8 cellular contexts compared by ENCODE assay signal in the genomic region with DNA sequence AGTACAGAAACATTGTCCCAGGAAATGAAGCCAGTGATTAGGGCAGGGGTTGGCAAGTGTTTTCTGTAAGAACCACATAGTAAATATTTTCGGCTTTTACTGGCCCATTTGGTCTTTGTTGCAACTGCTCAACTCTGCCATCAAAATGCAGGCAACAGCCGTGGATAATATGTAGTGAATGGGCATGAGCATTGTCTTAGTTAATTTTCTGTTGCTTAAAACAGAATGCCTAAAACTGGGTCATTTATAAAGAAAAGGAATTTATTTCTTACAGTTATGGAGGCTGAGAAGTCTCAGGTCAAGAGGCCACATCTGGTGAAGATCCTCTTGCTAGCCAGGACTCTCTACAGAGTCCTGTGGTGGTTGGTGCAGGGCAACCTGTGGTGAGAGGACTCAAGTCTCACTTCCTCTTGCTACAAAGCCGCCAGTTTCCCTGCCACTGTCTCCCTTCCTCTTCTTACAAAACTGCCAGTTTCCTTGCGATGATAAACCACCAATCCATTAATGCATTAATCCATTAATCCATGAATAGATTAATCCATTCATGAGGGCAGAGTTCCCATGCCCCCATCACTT.
A peak's percentile ranks its signal among the peaks of the same experiment; 100 is the strongest.
DNase-seq lines count a peak whose midpoint lies in the region; ATAC-seq and TF ChIP-seq lines count a peak whose summit lies in the region.

No MANE protein-coding gene starts in this region.

- in situ Hi-C loops in GM23248 (cut with MboI) = no loop called here

- H2BK12ac ChIP-seq in mesenchymal stem cell (ENCODE audit: low read length in 2 of 2) = peak overlapping the region; percentile 6 to 57

- peak; percentile 99 for DNase-seq in MV-4-11 (lab: John Stamatoyannopoulos, UW)
- peak; percentile 43 for DNase-seq in mesenchymal stem cell
- no peak for DNase-seq in activated naive CD4-positive, alpha-beta T cell treated with anti-CD3 and anti-CD28 coated beads, Interleukin-2, amount 10 ng/mL, durations not matched to agents 7 days and 5 days
- DNase-seq in HEK293T (ENCODE audit: extremely low spot score) = no peak
- no peak for DNase-seq in GM23248

- peaks cover 23% of the 10 kb centered on the region for H3F3A ChIP-seq in GM23248 (ENCODE audit: insufficient read depth)

- H3K79me1 ChIP-seq in mesenchymal stem cell (replicated peaks; ENCODE audit: low read length, poor library complexity, severe bottlenecking) = no peaks in the 10 kb centered on the region

- H3K27ac ChIP-seq in mesenchymal stem cell (ENCODE audit: low read length, poor library complexity, severe bottlenecking) (no peak overlapping the region), GM23248 (no peak overlapping the region)

- ATAC-seq in GM18520 (IDR thresholded peaks at IDR 0.05; ENCODE audit: unreplicated experiment) = peak; percentile 100
- peak; percentile 86 for ATAC-seq in HG02623 (IDR thresholded peaks at IDR 0.05; ENCODE audit: unreplicated experiment)
- ATAC-seq in HG03139 (IDR thresholded peaks at IDR 0.05; ENCODE audit: unreplicated experiment) = no peak

- H3K4me3 Mint-ChIP-seq in activated naive CD4-positive, alpha-beta T cell treated with anti-CD3 and anti-CD28 coated beads, Interleukin-2, amount 10 ng/mL, durations not matched to agents 7 days and 5 days = no peak overlapping the region

- no peaks in the 10 kb centered on the region for H3K9me2 ChIP-seq in GM23248 (ENCODE audit: insufficient read depth)

- peaks cover 10% of the 10 kb centered on the region for H3K27me3 Mint-ChIP-seq in activated naive CD4-positive, alpha-beta T cell treated with anti-CD3 and anti-CD28 coated beads, Interleukin-2, amount 10 ng/mL, durations not matched to agents 7 days and 5 days

- H3K27ac Mint-ChIP-seq in activated naive CD4-positive, alpha-beta T cell treated with anti-CD3 and anti-CD28 coated beads, Interleukin-2, amount 10 ng/mL, durations not matched to agents 7 days and 5 days = no peak overlapping the region

- peaks cover 13% of the 10 kb centered on the region for H3K4me1 ChIP-seq in mesenchymal stem cell (ENCODE audit: control insufficient read depth, insufficient read depth, low read depth, low read length)
- H3K4me1 ChIP-seq in GM23248 (ENCODE audit: insufficient read depth) = peaks cover 30% of the 10 kb centered on the region

- WGBS in mesenchymal stem cell = 76% methylated on average over 4 of the region's 4 CpGs
- 66 to 73% methylated on average over 4 of the region's 4 CpGs for WGBS in GM23248 (ENCODE audit: low coverage in 1 of 2, low lambda C conversion rate in 2 of 2, missing lambda C conversion rate in 2 of 2), 2 experiments

- no peak overlapping the region for H2BK5ac ChIP-seq in mesenchymal stem cell (ENCODE audit: low read depth, low read length, poor library complexity, severe bottlenecking)

- H2AK5ac ChIP-seq in mesenchymal stem cell (ENCODE audit: low read length, severe bottlenecking) = no peak overlapping the region

- peak overlapping the region; percentile 62 for H4K91ac ChIP-seq in mesenchymal stem cell (ENCODE audit: low read length)

- POLR2A ChIA-PET in HEK293T (lab: Yijun Ruan, JAX) = no interaction called here

- peaks cover 3% of the 10 kb centered on the region for H3K4me1 Mint-ChIP-seq in activated naive CD4-positive, alpha-beta T cell treated with anti-CD3 and anti-CD28 coated beads, Interleukin-2, amount 10 ng/mL, durations not matched to agents 7 days and 5 days

- H3K9ac ChIP-seq in mesenchymal stem cell (ENCODE audit: low read length) (no peak overlapping the region), GM23248 (no peak overlapping the region)

- H3K27me3 ChIP-seq in mesenchymal stem cell (ENCODE audit: control insufficient read depth in 1 of 2, insufficient read depth in 1 of 2, low read length in 2 of 2) = no peaks in the 10 kb centered on the region
- H3K27me3 ChIP-seq in GM23248 (replicated peaks; ENCODE audit: insufficient read depth) = no peaks in the 10 kb centered on the region

- CTCF ChIA-PET in activated naive CD4-positive, alpha-beta T cell treated with anti-CD3 and anti-CD28 coated beads, Interleukin-2, amount 10 ng/mL, durations not matched to agents 7 days and 5 days (lab: Charles Lee) = no interaction called here
- CTCF ChIA-PET in HEK293T (lab: Yijun Ruan, JAX) = no interaction called here

- peak overlapping the region in 1 of 2 experiments; percentile 12 for H3K18ac ChIP-seq in mesenchymal stem cell (ENCODE audit: low read depth in 1 of 2, low read length in 2 of 2)

- peak overlapping the region; percentile 21 for H4K8ac ChIP-seq in mesenchymal stem cell (ENCODE audit: low read length)

- H3K23ac ChIP-seq in mesenchymal stem cell (ENCODE audit: low read length in 2 of 2) = no peak overlapping the region

- no peaks in the 10 kb centered on the region for H3K79me2 ChIP-seq in GM23248 (ENCODE audit: insufficient read depth)

- H2AFZ ChIP-seq in mesenchymal stem cell (ENCODE audit: low read depth, low read length) = no peak overlapping the region
- no peak overlapping the region for H2AFZ ChIP-seq in GM23248

- no peaks in the 10 kb centered on the region for H3K36me3 Mint-ChIP-seq in activated naive CD4-positive, alpha-beta T cell treated with anti-CD3 and anti-CD28 coated beads, Interleukin-2, amount 10 ng/mL, durations not matched to agents 7 days and 5 days

- H3K9me3 ChIP-seq in mesenchymal stem cell (ENCODE audit: control insufficient read depth, low read length) (no peaks in the 10 kb centered on the region), GM23248 (ENCODE audit: low read depth) (no peaks in the 10 kb centered on the region)

- no peak overlapping the region for H2BK15ac ChIP-seq in mesenchymal stem cell (ENCODE audit: low read depth, poor library complexity, severe bottlenecking)

- H3K4me3 ChIP-seq in mesenchymal stem cell (ENCODE audit: insufficient read depth in 1 of 2, low read depth in 1 of 2, low read length in 2 of 2) = no peak overlapping the region
- H3K4me3 ChIP-seq in GM23248 = no peak overlapping the region

- no peak overlapping the region for H3K14ac ChIP-seq in mesenchymal stem cell (ENCODE audit: low read length in 2 of 2)

- H3K4ac ChIP-seq in mesenchymal stem cell (ENCODE audit: low read depth in 1 of 2, low read length in 2 of 2) = no peak overlapping the region

- no peaks in the 10 kb centered on the region for H4K20me1 ChIP-seq in GM23248 (ENCODE audit: insufficient read depth)

- peak overlapping the region; percentile 19 for H2BK120ac ChIP-seq in mesenchymal stem cell (ENCODE audit: low read depth, low read length)

- no peaks in the 10 kb centered on the region for H3K9me3 Mint-ChIP-seq in activated naive CD4-positive, alpha-beta T cell treated with anti-CD3 and anti-CD28 coated beads, Interleukin-2, amount 10 ng/mL, durations not matched to agents 7 days and 5 days

- H3K4me2 ChIP-seq in mesenchymal stem cell (ENCODE audit: low read length, poor library complexity, severe bottlenecking) (no peak overlapping the region), GM23248 (ENCODE audit: unreplicated experiment) (no peak overlapping the region)

- no peaks in the 10 kb centered on the region for H3K36me3 ChIP-seq in mesenchymal stem cell (ENCODE audit: control insufficient read depth in 1 of 2, insufficient read depth in 2 of 2, low read depth in 1 of 2, low read length in 2 of 2)
- H3K36me3 ChIP-seq in GM23248 (ENCODE audit: low read depth) = no peaks in the 10 kb centered on the region

TF ChIP-seq in HEK293T, 16 proteins besides CTCF, POLR2A, EP300 and RAD21:
- no peak for TF ChIP-seq ZNF384 (IDR thresholded peaks at IDR 0.05)
- TF ChIP-seq FOXM1 (IDR thresholded peaks at IDR 0.05; ENCODE audit: borderline replicate concordance) = no peak
- TF ChIP-seq NFRKB (IDR thresholded peaks at IDR 0.05) = no peak
- no peak for TF ChIP-seq SUZ12 (IDR thresholded peaks at IDR 0.05)
- no peak for TF ChIP-seq PKNOX1 (IDR thresholded peaks at IDR 0.05)
- TF ChIP-seq BHLHE40 (IDR thresholded peaks at IDR 0.05; ENCODE audit: borderline replicate concordance) = no peak
- no peak for TF ChIP-seq LEF1 (IDR thresholded peaks at IDR 0.05; ENCODE audit: borderline replicate concordance)
- TF ChIP-seq CTBP1 (IDR thresholded peaks at IDR 0.05; ENCODE audit: borderline replicate concordance) = no peak
- TF ChIP-seq ELF4 (IDR thresholded peaks at IDR 0.05) = no peak

Comparison
In these comparisons a context has a peak if more than half of its experiments do, and no peak if none do; other contexts are left out.
1. DNase-seq: peak in MV-4-11 (single experiment) and mesenchymal stem cell (single experiment); none in activated naive CD4-positive, alpha-beta T cell treated with anti-CD3 and anti-CD28 coated beads, Interleukin-2, amount 10 ng/mL, durations not matched to agents 7 days and 5 days (single experiment), HEK293T (single experiment) and GM23248 (single experiment).